Comparison of ENCODE assay signal across 26 cellular contexts in the genomic region with DNA sequence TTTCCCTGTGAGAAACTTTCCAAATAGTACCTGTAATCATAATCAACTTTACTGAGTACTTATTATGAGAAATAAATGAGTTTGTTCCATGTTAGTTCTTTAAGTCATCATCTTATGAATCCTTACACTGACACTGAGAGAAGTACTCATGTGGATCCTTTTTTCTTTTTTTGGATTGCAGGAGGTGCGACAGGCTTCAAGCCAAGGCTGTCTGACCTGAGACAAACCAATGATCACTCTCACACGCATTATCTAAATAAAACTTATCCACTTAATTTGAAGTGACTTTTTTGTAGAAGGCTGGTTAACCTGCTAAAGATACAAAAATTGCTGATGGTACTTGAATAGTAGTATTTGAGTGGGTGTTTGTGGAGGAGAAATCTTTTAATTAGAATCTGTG.
"Had no signal": no experiment of that assay in that cellular context is flagged by ENCODE, and none has a peak within 500 bp of the region (broad histone marks: within the 10 kb centered on the region; RNA-seq: fewer than 3 reads in every experiment).

No MANE protein-coding gene starts in this region.

- H3K27me3 Mint-ChIP-seq: activated B cell treated with CpG ODN at 0.5 μM for 24 hours; activated CD4-positive, alpha-beta memory T cell treated with anti-CD3 and anti-CD28 coated beads for 36 hours; activated naive CD8-positive, alpha-beta T cell treated with anti-CD3 and anti-CD28 coated beads for 36 hours; central memory CD8-positive, alpha-beta T cell had no signal

- H3K4me1 ChIP-seq: SJSA1 had no signal

- H3K27ac ChIP-seq: brain microvascular endothelial cell, KMS-11, SJSA1, VCaP had no signal

- H3K27ac Mint-ChIP-seq: activated B cell treated with CpG ODN at 0.5 μM for 24 hours; activated CD4-positive, alpha-beta memory T cell treated with anti-CD3 and anti-CD28 coated beads for 36 hours; activated naive CD4-positive, alpha-beta T cell treated with anti-CD3 and anti-CD28 coated beads for 36 hours; activated naive CD8-positive, alpha-beta T cell treated with anti-CD3 and anti-CD28 coated beads for 36 hours; activated T-helper 1 cell treated with anti-CD3 and anti-CD28 coated beads, Interleukin-12 subunit alpha, Interleukin-12 subunit beta, Interleukin-2, Interleukin-4 antibody, amounts not matched to agents 30 ng/mL and 10 ng/mL and 1 ng/mL, durations not matched to agents 14 hours and 24 hours and 36 hours had no signal

- H3K36me3 Mint-ChIP-seq: activated CD4-positive, alpha-beta memory T cell treated with anti-CD3 and anti-CD28 coated beads for 36 hours; activated naive CD8-positive, alpha-beta T cell treated with anti-CD3 and anti-CD28 coated beads for 36 hours had no signal

- H3K4me1 Mint-ChIP-seq: activated B cell treated with CpG ODN at 0.5 μM for 24 hours; activated naive CD8-positive, alpha-beta T cell treated with anti-CD3 and anti-CD28 coated beads for 36 hours had no signal

- H3K4me3 Mint-ChIP-seq: activated B cell treated with CpG ODN at 0.5 μM for 24 hours; activated CD4-positive, alpha-beta memory T cell treated with anti-CD3 and anti-CD28 coated beads for 36 hours; activated naive CD4-positive, alpha-beta T cell treated with anti-CD3 and anti-CD28 coated beads for 36 hours; activated naive CD8-positive, alpha-beta T cell treated with anti-CD3 and anti-CD28 coated beads for 36 hours; activated T-cell treated with anti-CD3 and anti-CD28 coated beads, Interleukin-2, amount 50 U/mL, for 4 hours; activated T-helper 1 cell treated with anti-CD3 and anti-CD28 coated beads, Interleukin-12 subunit alpha, Interleukin-12 subunit beta, Interleukin-2, Interleukin-4 antibody, amounts not matched to agents 30 ng/mL and 10 ng/mL and 1 ng/mL, durations not matched to agents 14 hours and 24 hours and 36 hours; central memory CD8-positive, alpha-beta T cell had no signal

- H3K27me3 ChIP-seq: brain microvascular endothelial cell had no signal

- H3K4me3 ChIP-seq: SJSA1 had no signal

- H3K9me3 ChIP-seq: SJSA1 had no signal

- H3K9ac ChIP-seq: KMS-11 had no signal

- H3K4me2 ChIP-seq: KMS-11 had no signal

- DNase-seq: activated B cell treated with CpG ODN at 0.5 μM for 24 hours; activated CD4-positive, alpha-beta memory T cell treated with anti-CD3 and anti-CD28 coated beads for 36 hours; activated CD4-positive, alpha-beta T cell treated with anti-CD3 and anti-CD28 coated beads for 4 hours; activated CD4-positive, alpha-beta T cell treated with anti-CD3 and anti-CD28 coated beads, Interleukin-2, amount 50 U/mL, for 1 hour; activated CD4-positive, CD25-positive, alpha-beta regulatory T cell treated with anti-CD3 and anti-CD28 coated beads, Interleukin-2, amount 50 U/mL, for 72 hours; activated CD8-positive, alpha-beta memory T cell treated with anti-CD3 and anti-CD28 coated beads, Interleukin-2, amount 50 U/mL, for 4 hours; activated gamma-delta T cell treated with Interleukin-2 at 50 U/mL for 16 hours; activated naive CD4-positive, alpha-beta T cell treated with anti-CD3 and anti-CD28 coated beads for 36 hours; activated naive CD8-positive, alpha-beta T cell treated with anti-CD3 and anti-CD28 coated beads for 36 hours; activated T-cell treated with anti-CD3 and anti-CD28 coated beads for 4 hours; activated T-cell treated with anti-CD3 and anti-CD28 coated beads, Interleukin-2, amount 50 U/mL, for 4 hours; amniotic stem cell; aorta; brain microvascular endothelial cell; MM.1S; MV-4-11; NCI-H526 treated with DMSO at 0.1 percent for 48 hours; SW 1271; T-helper 1 cell; T-helper 2 cell; T-helper 9 cell had no signal

- H3K36me3 ChIP-seq: brain microvascular endothelial cell, SJSA1 had no signal

- H3K9me3 Mint-ChIP-seq: activated B cell treated with CpG ODN at 0.5 μM for 24 hours; activated CD4-positive, alpha-beta memory T cell treated with anti-CD3 and anti-CD28 coated beads for 36 hours; activated naive CD8-positive, alpha-beta T cell treated with anti-CD3 and anti-CD28 coated beads for 36 hours; activated T-cell treated with anti-CD3 and anti-CD28 coated beads, Interleukin-2, amount 50 U/mL, for 4 hours; activated T-helper 1 cell treated with anti-CD3 and anti-CD28 coated beads, Interleukin-12 subunit alpha, Interleukin-12 subunit beta, Interleukin-2, Interleukin-4 antibody, amounts not matched to agents 30 ng/mL and 10 ng/mL and 1 ng/mL, durations not matched to agents 14 hours and 24 hours and 36 hours; central memory CD8-positive, alpha-beta T cell had no signal
